In genomic region chr14:31291210-31291609, GRCh38 we compare ENCODE assay signal across 18 cellular contexts.
DNase-seq lines count a peak whose midpoint lies in the region; ATAC-seq lines count a peak whose summit lies in the region.
"Had no signal": no experiment of that assay in that cellular context is flagged by ENCODE, and none has a peak within 500 bp of the region (broad histone marks: within the 10 kb centered on the region; RNA-seq: fewer than 3 reads in every experiment).

No MANE protein-coding gene starts in this region.

- ATAC-seq in HG03442 (IDR thresholded peaks at IDR 0.05; ENCODE audit: unreplicated experiment), result no peak
- ATAC-seq: activated CD8-positive, alpha-beta memory T cell treated with anti-CD3 and anti-CD28 coated beads, Interleukin-2, amount 10 ng/mL, durations not matched to agents 7 days and 5 days; esophagus mucosa; left cardiac atrium had no signal

- DNase-seq in HT-29 (ENCODE audit: low spot score) (peak; percentile 30), NOMO-1 (lab: John Stamatoyannopoulos, UW; ENCODE audit: unreplicated experiment in 2 of 2) (peak; percentile 71 to 91), amniotic epithelial cell (ENCODE audit: low read depth) (peak; percentile 17), renal cortical epithelial cell (ENCODE audit: low read depth) (peak; percentile 73)
- DNase-seq in stimulated activated CD4-positive, alpha-beta T cell treated with anti-CD3 and anti-CD28 coated beads, Interleukin-2, amount 100 ng/mL, for 24 hours, result no peak
- no peak for DNase-seq in activated CD4-positive, CD25-positive, alpha-beta regulatory T cell treated with anti-CD3 and anti-CD28 coated beads, Interleukin-2, amount 50 U/mL, for 72 hours
- DNase-seq: activated B cell treated with CpG ODN at 0.5 μM for 24 hours; activated CD8-positive, alpha-beta memory T cell treated with anti-CD3 and anti-CD28 coated beads, Interleukin-2, amount 10 ng/mL, durations not matched to agents 7 days and 5 days; dermis blood vessel endothelial cell; hypothalamus; left cardiac atrium; NCI-H1417; NCI-H446 treated with DMSO at 0.1 percent for 48 hours; stimulated activated CD4-positive, alpha-beta T cell treated with anti-CD3 and anti-CD28 coated beads, Interleukin-4, amount 100 ng/mL, for 1 hour; stimulated activated CD8-positive, alpha-beta memory T cell treated with anti-CD3 and anti-CD28 coated beads, Interleukin-4, amount 100 ng/mL, for 48 hours; SW 1271 had no signal

Comparison
In these comparisons a context has a peak if more than half of its experiments do, and no peak if none do; other contexts are left out.
1. DNase-seq: peak in HT-29 (single experiment), NOMO-1 (2 of 2), amniotic epithelial cell (single experiment) and renal cortical epithelial cell (single experiment); none in stimulated activated CD4-positive, alpha-beta T cell treated with anti-CD3 and anti-CD28 coated beads, Interleukin-2, amount 100 ng/mL, for 24 hours (0 of 2) and activated CD4-positive, CD25-positive, alpha-beta regulatory T cell treated with anti-CD3 and anti-CD28 coated beads, Interleukin-2, amount 50 U/mL, for 72 hours (single experiment).